In the genomic region with DNA sequence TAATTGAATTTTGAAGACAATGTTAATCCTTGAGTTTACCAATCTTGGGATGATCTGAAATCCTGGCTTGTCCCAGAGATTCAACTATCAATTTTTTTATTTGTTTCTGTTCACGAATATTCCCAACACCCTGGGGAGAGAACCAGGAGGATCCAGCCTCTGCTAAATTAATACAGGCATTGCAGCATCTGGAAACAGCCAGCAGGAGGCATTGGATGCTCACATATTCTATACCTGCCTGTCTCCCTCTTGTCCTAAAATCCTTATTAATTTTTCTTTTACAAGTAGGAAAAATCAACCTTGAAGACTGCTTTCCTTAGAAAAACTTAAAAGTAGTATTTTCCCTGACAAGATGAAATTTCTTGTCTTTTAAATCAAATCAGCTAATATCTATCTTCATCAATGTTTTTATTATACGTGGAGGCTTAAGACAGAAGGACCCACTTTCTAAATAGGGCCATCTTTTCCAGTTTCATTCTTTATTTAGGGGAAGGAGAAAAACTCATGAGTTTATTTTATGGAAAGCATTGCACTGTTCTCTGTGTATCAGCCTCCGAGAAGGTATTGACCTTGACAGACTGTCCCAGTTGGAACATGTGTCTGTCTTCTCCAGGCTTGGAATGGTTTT, we compare ENCODE assay signal across 8 cellular contexts.
DNase-seq lines count a peak whose midpoint lies in the region; FAIRE-seq and TF ChIP-seq lines count a peak whose summit lies in the region.

No MANE protein-coding gene starts in this region.

- H3K4me3 ChIP-seq in ascending aorta = no peak overlapping the region

- intact Hi-C loops in ascending aorta (cut with DNase I) = loop anchor here (5.0 kb wide), 1 partner anchor 845 kb away; a partner anchor contains a TSS

- peak; percentile 30 for FAIRE-seq in A204.1 (lab: Jason Lieb, UNC)

- H3K36me3 ChIP-seq in ascending aorta = no peaks in the 10 kb centered on the region

- H3K27ac ChIP-seq in ascending aorta = no peak overlapping the region

- DNase-seq in G401 (ENCODE audit: low spot score) = peak; percentile 76
- peak; percentile 30 for DNase-seq in NCI-H187 treated with DMSO at 0.1 percent for 48 hours (lab: John Stamatoyannopoulos, UW)
- peak in 1 of 2 donors; percentile 69 for DNase-seq in ascending aorta (ENCODE audit: low spot score in 2 of 2)
- DNase-seq in hypothalamus (lab: John Stamatoyannopoulos, UW) = peak in 27 of 51 donors; percentile 2 to 66 (median 19)
- peak; percentile 38 for DNase-seq in stimulated activated CD8-positive, alpha-beta memory T cell treated with anti-CD3 and anti-CD28 coated beads, Interleukin-4, amount 100 ng/mL, for 48 hours
- DNase-seq in KG1 (lab: John Stamatoyannopoulos, UW) = no peak
- DNase-seq in NOMO-1 treated with dmso at 0.1 percent for 144 hours (lab: John Stamatoyannopoulos, UW; ENCODE audit: unreplicated experiment) = no peak

- in situ Hi-C loops in G401 (cut with HindIII; ENCODE audit: low sequenced_read_pairs) = no loop called here

- no peaks in the 10 kb centered on the region for H3K9me3 ChIP-seq in ascending aorta

- no peaks in the 10 kb centered on the region for H3K4me1 ChIP-seq in ascending aorta

- H3K27me3 ChIP-seq in ascending aorta = no peaks in the 10 kb centered on the region

- TF ChIP-seq CTCF in ascending aorta (IDR thresholded peaks at IDR 0.05) = peak; percentile 31 to 71 (median 62)

Comparison
In these comparisons a context has a peak if more than half of its experiments do, and no peak if none do; other contexts are left out.
1. DNase-seq: peak in G401 (single experiment), NCI-H187 treated with DMSO at 0.1 percent for 48 hours (single experiment), hypothalamus (27 of 51) and stimulated activated CD8-positive, alpha-beta memory T cell treated with anti-CD3 and anti-CD28 coated beads, Interleukin-4, amount 100 ng/mL, for 48 hours (single experiment); none in KG1 (single experiment) and NOMO-1 treated with dmso at 0.1 percent for 144 hours (single experiment).